Comparison of ENCODE assay signal across 9 cellular contexts in genomic region chr3:106302451-106303221, GRCh38.
A peak's percentile ranks its signal among the peaks of the same experiment; 100 is the strongest.
DNase-seq lines count a peak whose midpoint lies in the region; ATAC-seq and TF ChIP-seq lines count a peak whose summit lies in the region.
"Had no signal": no experiment of that assay in that cellular context is flagged by ENCODE, and none has a peak within 500 bp of the region (broad histone marks: within the 10 kb centered on the region; RNA-seq: fewer than 3 reads in every experiment).

No MANE protein-coding gene starts in this region.

- H2AFZ ChIP-seq in DND-41 (ENCODE audit: low read depth, low read length) = peak overlapping the region; percentile 64

- no peak for TF ChIP-seq POLR2A in stomach (IDR thresholded peaks at IDR 0.05)

- no peaks in the 10 kb centered on the region for H3K27me3 ChIP-seq in DND-41 (ENCODE audit: insufficient read depth, low read length, poor library complexity)
- H3K27me3 ChIP-seq in stomach = no peaks in the 10 kb centered on the region

- no peaks in the 10 kb centered on the region for H3K27me3 Mint-ChIP-seq in T-helper 1 cell treated with Interleukin-12 subunit alpha and Interleukin-12 subunit beta and Interleukin-4 antibody, amounts not matched to agents 30 μg/mL and 1 μg/mL, for 36 hours (ENCODE audit: low read depth)

- DNase-seq in DND-41 (peak; percentile 77), GM19240 (ENCODE audit: insufficient read length, low spot score) (peak; percentile 36), stomach (no peak), HPDE6-E6E7 (ENCODE audit: extremely low spot score) (no peak), inferior parietal cortex (ENCODE audit: extremely low spot score) (no peak), NK-92 (lab: John Stamatoyannopoulos, UW; ENCODE audit: unreplicated experiment) (no peak)
- DNase-seq: NCI-H524 had no signal

- no peak overlapping the region for H3K4me3 Mint-ChIP-seq in T-helper 1 cell treated with Interleukin-12 subunit alpha and Interleukin-12 subunit beta and Interleukin-4 antibody, amounts not matched to agents 30 μg/mL and 1 μg/mL, for 36 hours

- H3K4me3 ChIP-seq in DND-41 (ENCODE audit: low read depth in 1 of 2, low read length in 2 of 2) = no peak overlapping the region
- no peak overlapping the region for H3K4me3 ChIP-seq in stomach

- WGBS in stomach, 5 donors = 62 to 77% (median 66%) methylated on average over 5 of the region's 5 CpGs

- peak overlapping the region; percentile 35 for H3K9ac ChIP-seq in DND-41 (ENCODE audit: low read depth, low read length)

- peaks cover 21% of the 10 kb centered on the region for H3K36me3 Mint-ChIP-seq in T-helper 1 cell treated with Interleukin-12 subunit alpha and Interleukin-12 subunit beta and Interleukin-4 antibody, amounts not matched to agents 30 μg/mL and 1 μg/mL, for 36 hours (ENCODE audit: low read depth)

- H3K9me3 ChIP-seq in DND-41 (ENCODE audit: insufficient read depth, low read length, severe bottlenecking) (no peaks in the 10 kb centered on the region), stomach (no peaks in the 10 kb centered on the region)

- H3K27ac Mint-ChIP-seq in T-helper 1 cell treated with Interleukin-12 subunit alpha and Interleukin-12 subunit beta and Interleukin-4 antibody, amounts not matched to agents 30 μg/mL and 1 μg/mL, for 36 hours = peak overlapping the region; percentile 70

- H3K79me2 ChIP-seq in DND-41 (ENCODE audit: insufficient read depth, low read length) = no peaks in the 10 kb centered on the region

- no peaks in the 10 kb centered on the region for H4K20me1 ChIP-seq in DND-41 (ENCODE audit: insufficient read depth, low read length)

- ATAC-seq in DND-41 (ENCODE audit: insufficient read depth, low read depth) (peak; percentile 96), HG03060 (IDR thresholded peaks at IDR 0.05; ENCODE audit: low read depth, unreplicated experiment) (peak; percentile 90)

- H3K4me1 ChIP-seq in DND-41 (ENCODE audit: insufficient read depth, low read length) (peaks cover 25% of the 10 kb centered on the region), stomach (no peaks in the 10 kb centered on the region)

- no peak for TF ChIP-seq EP300 in stomach (IDR thresholded peaks at IDR 0.05)

- intact Hi-C loops in stomach (cut with DNase I; ENCODE audit: low total_unique reads) = no loop called here

- peaks cover 15% of the 10 kb centered on the region for H3K9me3 Mint-ChIP-seq in T-helper 1 cell treated with Interleukin-12 subunit alpha and Interleukin-12 subunit beta and Interleukin-4 antibody, amounts not matched to agents 30 μg/mL and 1 μg/mL, for 36 hours

- peak overlapping the region; percentile 27 for H3K4me2 ChIP-seq in DND-41 (ENCODE audit: insufficient read depth, low read length)

- H3K36me3 ChIP-seq in DND-41 (ENCODE audit: insufficient read depth, low read length) = no peaks in the 10 kb centered on the region
- no peaks in the 10 kb centered on the region for H3K36me3 ChIP-seq in stomach

- H3K4me1 Mint-ChIP-seq in T-helper 1 cell treated with Interleukin-12 subunit alpha and Interleukin-12 subunit beta and Interleukin-4 antibody, amounts not matched to agents 30 μg/mL and 1 μg/mL, for 36 hours (ENCODE audit: low read depth) = peaks cover 36% of the 10 kb centered on the region

- no peak for TF ChIP-seq CTCF in DND-41 (IDR thresholded peaks at IDR 0.05; ENCODE audit: borderline replicate concordance, extremely low read depth, low read length, poor library complexity, severe bottlenecking)
- no peak for TF ChIP-seq CTCF in stomach (IDR thresholded peaks at IDR 0.05)

- peak overlapping the region; percentile 76 for H3K27ac ChIP-seq in DND-41 (ENCODE audit: low read length)
- no peak overlapping the region for H3K27ac ChIP-seq in stomach

Comparison
In these comparisons a context has a peak if more than half of its experiments do, and no peak if none do; other contexts are left out.
1. DNase-seq: peak in DND-41 (single experiment) and GM19240 (single experiment); none in stomach (single experiment), HPDE6-E6E7 (single experiment), inferior parietal cortex (single experiment) and NK-92 (single experiment).